12 cellular contexts compared by ENCODE assay signal in genomic region chr2:203340791-203341487, GRCh38. TPM values are rescaled to one million over a fixed set of nuclear protein-coding genes. Genes with fewer than 3 reads are reported as not detected.
DNase-seq lines count a peak whose midpoint lies in the region; ATAC-seq and TF ChIP-seq lines count a peak whose summit lies in the region.
"Had no signal": no experiment of that assay in that cellular context is flagged by ENCODE, and none has a peak within 500 bp of the region (broad histone marks: within the 10 kb centered on the region; RNA-seq: fewer than 3 reads in every experiment).

No MANE protein-coding gene starts in this region.

- in situ Hi-C loops in ACHN (cut with HindIII; ENCODE audit: low pct_ligation_motif_present, low pct_unique_long_range_greater_than_20kb, low sequenced_read_pairs): no loop called here

- H3K27me3 ChIP-seq in psoas muscle (ENCODE audit: insufficient read depth in 3 of 3, low read length in 2 of 3): no peaks in the 10 kb centered on the region
- H3K27me3 ChIP-seq: spleen had no signal

- POLR2A ChIA-PET in activated CD8-positive, alpha-beta T cell treated with anti-CD3 and anti-CD28 coated beads, Interleukin-2, amount 10 ng/mL, durations not matched to agents 7 days and 5 days (lab: Charles Lee): no interaction called here

- intact Hi-C loops in psoas muscle (cut with DNase I): no loop called here

- H3K9me3 ChIP-seq in psoas muscle: no peaks in the 10 kb centered on the region
- H3K9me3 ChIP-seq: spleen had no signal

- H3K4me1 ChIP-seq in psoas muscle: no peaks in the 10 kb centered on the region

- DNase-seq in ACHN (peak; percentile 70), M059J (ENCODE audit: low read depth) (peak; percentile 97), dermis blood vessel endothelial cell (peak; percentile 86), kidney tubule cell (ENCODE audit: low spot score) (peak; percentile 79), psoas muscle (no peak), hippocampal formation (lab: John Stamatoyannopoulos, UW) (no peak)
- DNase-seq in activated CD8-positive, alpha-beta T cell treated with anti-CD3 and anti-CD28 coated beads, Interleukin-2, amount 10 ng/mL, durations not matched to agents 7 days and 5 days: no peak
- DNase-seq in stimulated activated effector memory CD8-positive, alpha-beta T cell treated with anti-CD3 and anti-CD28 coated beads, Interleukin-12 subunit alpha, Interleukin-12 subunit beta, amount 100 ng/mL, for 72 hours (ENCODE audit: low spot score in 2 of 2): no peak
- DNase-seq: activated effector memory CD4-positive, alpha-beta T cell treated with anti-CD3 and anti-CD28 coated beads, Interleukin-2, amount 50 U/mL, for 16 hours; NCI-H1436; spleen had no signal

- no peak overlapping the region for H3K4me3 Mint-ChIP-seq in activated CD8-positive, alpha-beta T cell treated with anti-CD3 and anti-CD28 coated beads, Interleukin-2, amount 10 ng/mL, durations not matched to agents 7 days and 5 days
- H3K4me3 Mint-ChIP-seq in stimulated activated effector memory CD8-positive, alpha-beta T cell treated with anti-CD3 and anti-CD28 coated beads, Interleukin-12 subunit alpha, Interleukin-12 subunit beta, amount 100 ng/mL, for 72 hours: no peak overlapping the region

- peaks cover 13% of the 10 kb centered on the region for H3K36me3 Mint-ChIP-seq in activated CD8-positive, alpha-beta T cell treated with anti-CD3 and anti-CD28 coated beads, Interleukin-2, amount 10 ng/mL, durations not matched to agents 7 days and 5 days (ENCODE audit: low read depth)
- H3K36me3 Mint-ChIP-seq in stimulated activated effector memory CD8-positive, alpha-beta T cell treated with anti-CD3 and anti-CD28 coated beads, Interleukin-12 subunit alpha, Interleukin-12 subunit beta, amount 100 ng/mL, for 72 hours: peaks cover 6% of the 10 kb centered on the region

- no peaks in the 10 kb centered on the region for H3K27me3 Mint-ChIP-seq in activated CD8-positive, alpha-beta T cell treated with anti-CD3 and anti-CD28 coated beads, Interleukin-2, amount 10 ng/mL, durations not matched to agents 7 days and 5 days (ENCODE audit: low read depth)

- no peaks in the 10 kb centered on the region for H3K4me1 Mint-ChIP-seq in activated CD8-positive, alpha-beta T cell treated with anti-CD3 and anti-CD28 coated beads, Interleukin-2, amount 10 ng/mL, durations not matched to agents 7 days and 5 days (ENCODE audit: low read depth)
- peaks cover 7% of the 10 kb centered on the region for H3K4me1 Mint-ChIP-seq in stimulated activated effector memory CD8-positive, alpha-beta T cell treated with anti-CD3 and anti-CD28 coated beads, Interleukin-12 subunit alpha, Interleukin-12 subunit beta, amount 100 ng/mL, for 72 hours

- CTCF ChIA-PET in activated CD8-positive, alpha-beta T cell treated with anti-CD3 and anti-CD28 coated beads, Interleukin-2, amount 10 ng/mL, durations not matched to agents 7 days and 5 days (lab: Charles Lee): no interaction called here

- H3K27ac ChIP-seq in psoas muscle: no peak overlapping the region
- H3K27ac ChIP-seq: C4-2B, spleen had no signal

- TF ChIP-seq CTCF in psoas muscle (IDR thresholded peaks at IDR 0.05): no peak

- H3K9me3 Mint-ChIP-seq in activated CD8-positive, alpha-beta T cell treated with anti-CD3 and anti-CD28 coated beads, Interleukin-2, amount 10 ng/mL, durations not matched to agents 7 days and 5 days (ENCODE audit: insufficient read depth): no peaks in the 10 kb centered on the region
- no peaks in the 10 kb centered on the region for H3K9me3 Mint-ChIP-seq in stimulated activated effector memory CD8-positive, alpha-beta T cell treated with anti-CD3 and anti-CD28 coated beads, Interleukin-12 subunit alpha, Interleukin-12 subunit beta, amount 100 ng/mL, for 72 hours

- WGBS in psoas muscle, 3 donors: 84 to 90% (median 88%) methylated on average over 6 of the region's 6 CpGs

- H3K4me3 ChIP-seq in psoas muscle: no peak overlapping the region
- H3K4me3 ChIP-seq: spleen had no signal

- no peaks in the 10 kb centered on the region for H3K36me3 ChIP-seq in psoas muscle (ENCODE audit: insufficient read depth in 1 of 2, low read depth in 1 of 2)

- H3K27ac Mint-ChIP-seq in activated CD8-positive, alpha-beta T cell treated with anti-CD3 and anti-CD28 coated beads, Interleukin-2, amount 10 ng/mL, durations not matched to agents 7 days and 5 days: no peak overlapping the region
- no peak overlapping the region for H3K27ac Mint-ChIP-seq in stimulated activated effector memory CD8-positive, alpha-beta T cell treated with anti-CD3 and anti-CD28 coated beads, Interleukin-12 subunit alpha, Interleukin-12 subunit beta, amount 100 ng/mL, for 72 hours

- ATAC-seq in activated CD8-positive, alpha-beta T cell treated with anti-CD3 and anti-CD28 coated beads, Interleukin-2, amount 10 ng/mL, durations not matched to agents 7 days and 5 days: no peak
- ATAC-seq in psoas muscle: no peak
- ATAC-seq in stimulated activated effector memory CD8-positive, alpha-beta T cell treated with anti-CD3 and anti-CD28 coated beads, Interleukin-12 subunit alpha, Interleukin-12 subunit beta, amount 100 ng/mL, for 72 hours: no peak

RNA-seq across cellular contexts. Expression of gene ABI2, which starts 12.7 kb away (rescaled TPM):
- 37.2 and 50.4 TPM in 2 replicates for total RNA-seq in M059J (2014; rRNA removed; shearing (Covaris generic))
- total RNA-seq in dermis blood vessel endothelial cell (23.7 and 40.0 TPM in 2 replicates), psoas muscle (10 to 100 TPM; 12.9 to 16.9 (median 15.1) TPM)
- total RNA-seq in activated CD8-positive, alpha-beta T cell treated with anti-CD3 and anti-CD28 coated beads, Interleukin-2, amount 10 ng/mL, durations not matched to agents 7 days and 5 days: 10 to 100 TPM; 28.5 to 32.1 TPM
- 10 to 100 TPM in 1 of 3 donors, 1 to 10 TPM in 2; 7.5 to 12.0 (median 8.7) TPM for polyA plus RNA-seq in psoas muscle

Comparison
In these comparisons a context has a peak if more than half of its experiments do, and no peak if none do; other contexts are left out.
1. DNase-seq: peak in ACHN (single experiment), M059J (single experiment), dermis blood vessel endothelial cell (single experiment) and kidney tubule cell (single experiment); none in activated CD8-positive, alpha-beta T cell treated with anti-CD3 and anti-CD28 coated beads, Interleukin-2, amount 10 ng/mL, durations not matched to agents 7 days and 5 days (single experiment), psoas muscle (0 of 2), stimulated activated effector memory CD8-positive, alpha-beta T cell treated with anti-CD3 and anti-CD28 coated beads, Interleukin-12 subunit alpha, Interleukin-12 subunit beta, amount 100 ng/mL, for 72 hours (0 of 2) and hippocampal formation (0 of 2).